14 cellular contexts compared by ENCODE assay signal in the genomic region with DNA sequence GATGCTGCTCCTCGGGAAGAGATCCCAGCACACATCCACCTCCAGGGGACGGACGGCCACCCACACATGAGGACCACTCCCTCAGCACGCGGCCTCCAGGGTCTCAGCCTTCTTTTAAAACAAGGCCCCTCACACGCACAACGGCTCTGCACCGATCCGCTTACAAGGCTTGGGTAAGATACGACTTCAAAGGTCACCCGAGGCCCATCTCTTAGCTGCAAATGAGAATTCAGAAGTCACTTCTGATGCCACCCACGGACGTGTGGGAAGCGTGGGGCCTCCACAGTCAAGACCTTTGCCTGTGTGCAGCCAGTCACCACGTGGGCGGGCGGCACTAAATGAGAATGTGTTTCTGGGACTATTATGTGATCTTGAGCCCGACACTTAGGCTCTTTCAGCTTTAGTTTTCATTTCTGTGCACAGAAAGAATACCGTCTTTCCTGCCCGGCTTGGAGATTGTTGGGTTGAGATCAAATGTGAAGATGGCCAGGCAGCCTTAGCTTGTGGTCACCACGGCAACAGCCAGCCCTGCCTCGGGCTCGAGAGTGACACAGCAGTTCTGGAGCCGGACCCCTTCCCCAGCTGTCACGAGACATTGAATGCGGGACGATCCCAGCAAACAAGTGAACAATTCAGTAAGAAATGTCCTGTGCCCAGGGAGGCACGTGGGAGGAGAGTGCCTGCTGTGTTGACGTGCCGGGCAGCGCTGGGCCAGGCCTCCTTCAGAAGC.
DNase-seq lines count a peak whose midpoint lies in the region; ATAC-seq and TF ChIP-seq lines count a peak whose summit lies in the region.
"Had no signal": no experiment of that assay in that cellular context is flagged by ENCODE, and none has a peak within 500 bp of the region (broad histone marks: within the 10 kb centered on the region; RNA-seq: fewer than 3 reads in every experiment).

No MANE protein-coding gene starts in this region.

- H3K4me1 ChIP-seq in left ventricle myocardium inferior = peaks cover 20% of the 10 kb centered on the region
- peaks cover 13% of the 10 kb centered on the region for H3K4me1 ChIP-seq in ectodermal cell (ENCODE audit: control insufficient read depth, insufficient read depth, low read length)
- H3K4me1 ChIP-seq in sigmoid colon = no peaks in the 10 kb centered on the region
- H3K4me1 ChIP-seq in tibial nerve = peaks cover 0 to 9% (median 0%) of the 10 kb centered on the region in 4 donors
- H3K4me1 ChIP-seq: suprapubic skin had no signal

- no peak overlapping the region for H3K4me3 ChIP-seq in left ventricle myocardium inferior
- H3K4me3 ChIP-seq in ectodermal cell (ENCODE audit: insufficient read depth, low read depth, low read length) = no peak overlapping the region
- H3K4me3 ChIP-seq in sigmoid colon = no peak overlapping the region
- no peak overlapping the region for H3K4me3 ChIP-seq in tibial nerve
- H3K4me3 ChIP-seq: suprapubic skin had no signal

- H3K27me3 ChIP-seq in left ventricle myocardium inferior (ENCODE audit: low read depth) (no peaks in the 10 kb centered on the region), ectodermal cell (ENCODE audit: control insufficient read depth, insufficient read depth, low read length, poor library complexity, severe bottlenecking) (no peaks in the 10 kb centered on the region), sigmoid colon (no peaks in the 10 kb centered on the region), tibial nerve (no peaks in the 10 kb centered on the region)
- H3K27me3 ChIP-seq: suprapubic skin had no signal

- H3K36me3 ChIP-seq in left ventricle myocardium inferior (peaks cover 82% of the 10 kb centered on the region), ectodermal cell (ENCODE audit: control insufficient read depth, insufficient read depth, low read length) (no peaks in the 10 kb centered on the region), sigmoid colon (peaks cover 0 to 60% (median 8%) of the 10 kb centered on the region in 4 donors), tibial nerve (peaks cover 0 to 90% (median 0%) of the 10 kb centered on the region in 3 donors)

- H3K9me3 ChIP-seq in left ventricle myocardium inferior (replicated peaks) (no peaks in the 10 kb centered on the region), ectodermal cell (ENCODE audit: control insufficient read depth, low read length) (no peaks in the 10 kb centered on the region), sigmoid colon (no peaks in the 10 kb centered on the region), tibial nerve (no peaks in the 10 kb centered on the region)
- H3K9me3 ChIP-seq: suprapubic skin had no signal

- TF ChIP-seq EP300 in sigmoid colon (IDR thresholded peaks at IDR 0.05) = no peak
- peak in 1 of 2 donors; percentile 67 for TF ChIP-seq EP300 in tibial nerve (IDR thresholded peaks at IDR 0.05)

- TF ChIP-seq POLR2A in sigmoid colon (IDR thresholded peaks at IDR 0.05) (no peak), tibial nerve (IDR thresholded peaks at IDR 0.05) (no peak)

- H3K27ac ChIP-seq in left ventricle myocardium inferior (replicated peaks) (no peak overlapping the region), ectodermal cell (ENCODE audit: insufficient read depth, low read depth, low read length, poor library complexity, severe bottlenecking) (peak overlapping the region; percentile 72), sigmoid colon (no peak overlapping the region), tibial nerve (peak overlapping the region; percentile 13 to 86 (median 57))
- H3K27ac ChIP-seq: suprapubic skin had no signal

- intact Hi-C loops in left ventricle myocardium inferior (cut with micrococcal nuclease) = no loop called here
- intact Hi-C loops in Right ventricle myocardium superior (cut with DNase I) = no loop called here
- intact Hi-C loops in sigmoid colon (cut with DNase I) = no loop called here

- peak; percentile 9 for DNase-seq in left ventricle myocardium inferior
- no peak for DNase-seq in Right ventricle myocardium superior
- DNase-seq in sigmoid colon = peak; percentile 57
- DNase-seq in tibial nerve (ENCODE audit: low spot score in 2 of 2) = no peak
- no peak for DNase-seq in DMS 273 treated with DMSO at 0.1 percent for 48 hours (lab: John Stamatoyannopoulos, UW)
- no peak for DNase-seq in T-helper 9 cell
- DNase-seq in NCI-H524 treated with DMSO at 0.1 percent for 48 hours (lab: John Stamatoyannopoulos, UW) = no peak
- DNase-seq: GDM1, KBM-7, left colon, NCI-H2171, SHP77 had no signal

- TF ChIP-seq CTCF in left ventricle myocardium inferior (IDR thresholded peaks at IDR 0.05; ENCODE audit: borderline replicate concordance) (no peak), sigmoid colon (IDR thresholded peaks at IDR 0.05) (no peak), tibial nerve (IDR thresholded peaks at IDR 0.05) (no peak)

- ATAC-seq in Right ventricle myocardium superior (ENCODE audit: poor library complexity) = no peak
- ATAC-seq: left colon had no signal

- 82 to 85% methylated on average over 31 of the region's 31 CpGs for WGBS in ectodermal cell, 2 experiments
- 87 to 94% methylated on average over 31 of the region's 31 CpGs for WGBS in sigmoid colon, 2 donors
- WGBS in tibial nerve, 2 donors = 52 to 60% methylated on average over 29 to 30 of the region's 31 CpGs

Comparison
In these comparisons a context has a peak if more than half of its experiments do, and no peak if none do; other contexts are left out.
1. DNase-seq: peak in left ventricle myocardium inferior (single experiment) and sigmoid colon (single experiment); none in Right ventricle myocardium superior (single experiment), tibial nerve (0 of 2), DMS 273 treated with DMSO at 0.1 percent for 48 hours (single experiment), T-helper 9 cell (single experiment) and NCI-H524 treated with DMSO at 0.1 percent for 48 hours (single experiment).
2. H3K27ac ChIP-seq: peak in ectodermal cell (single experiment) and tibial nerve (4 of 4); none in left ventricle myocardium inferior (single experiment) and sigmoid colon (0 of 4).